27 cellular contexts compared by ENCODE assay signal in genomic region chr17:64399767-64400156, GRCh38. TPM values are rescaled to one million over a fixed set of nuclear protein-coding genes. Genes with fewer than 3 reads are reported as not detected.
"Had no signal": no experiment of that assay in that cellular context is flagged by ENCODE, and none has a peak within 500 bp of the region (broad histone marks: within the 10 kb centered on the region; RNA-seq: fewer than 3 reads in every experiment).

No MANE protein-coding gene starts in this region.

- H3K4me1 Mint-ChIP-seq: mesothelial cell of epicardium had no signal

- DNase-seq: activated CD4-positive, alpha-beta T cell treated with anti-CD3 and anti-CD28 coated beads, Interleukin-2, amount 10 ng/mL, durations not matched to agents 24 days and 14 days; activated gamma-delta T cell; activated T-cell treated with anti-CD3 and anti-CD28 coated beads for 4 hours; anterior cingulate cortex; effector memory CD4-positive, alpha-beta T cell; foreskin melanocyte; glutamatergic neuron; immature natural killer cell; kidney glomerular epithelial cell; left lung; retina; stimulated activated CD4-positive, alpha-beta T cell treated with anti-CD3 and anti-CD28 coated beads, Interleukin-4, amount 100 ng/mL, for 24 hours; substantia nigra; tibial artery had no signal

- H2AFZ ChIP-seq: hepatocyte had no signal

- H3K4me2 ChIP-seq: hepatocyte had no signal

- H3K27ac Mint-ChIP-seq: activated CD4-positive, alpha-beta T cell treated with anti-CD3 and anti-CD28 coated beads, Interleukin-2, amount 10 ng/mL, durations not matched to agents 24 days and 14 days; activated naive CD4-positive, alpha-beta T cell treated with anti-CD3 and anti-CD28 coated beads, Interleukin-2, amount 50 U/mL, for 24 hours; brain; immature natural killer cell; mesothelial cell of epicardium; progenitor cell of endocrine pancreas had no signal

- H3K27me3 ChIP-seq: hepatocyte, left lung, sigmoid colon, tibial artery had no signal

- H3K4me3 ChIP-seq: hepatocyte, left lung, lung, sigmoid colon, tibial artery had no signal

- H3K36me3 ChIP-seq: left lung, sigmoid colon, tibial artery had no signal

- H3K4me3 Mint-ChIP-seq: activated CD4-positive, alpha-beta T cell treated with anti-CD3 and anti-CD28 coated beads, Interleukin-2, amount 10 ng/mL, durations not matched to agents 24 days and 14 days; activated naive CD4-positive, alpha-beta T cell treated with anti-CD3 and anti-CD28 coated beads, Interleukin-2, amount 50 U/mL, for 24 hours; brain; mesothelial cell of epicardium; natural killer cell treated with Interleukin-12 subunit alpha and Interleukin-12 subunit beta and Interleukin-15 and Interleukin-18, amount 100 ng/mL, for 72 hours; stimulated activated naive CD8-positive, alpha-beta T cell treated with anti-CD3 and anti-CD28 coated beads, Interleukin-15, Interleukin-2, amounts not matched to agents 100 ng/mL and 50 ng/mL, for 24 hours had no signal

- H3K79me2 ChIP-seq: hepatocyte had no signal

- H3K4me1 ChIP-seq: sigmoid colon, tibial artery had no signal

- H3K27me3 Mint-ChIP-seq: activated CD4-positive, alpha-beta T cell treated with anti-CD3 and anti-CD28 coated beads, Interleukin-2, amount 10 ng/mL, durations not matched to agents 24 days and 14 days; activated CD8-positive, alpha-beta memory T cell treated with anti-CD3 and anti-CD28 coated beads, Interleukin-2, amount 10 ng/mL, durations not matched to agents 7 days and 5 days; activated CD8-positive, alpha-beta T cell treated with anti-CD3 and anti-CD28 coated beads for 36 hours; activated naive CD4-positive, alpha-beta T cell treated with anti-CD3 and anti-CD28 coated beads, Interleukin-2, amount 50 U/mL, for 24 hours; brain; natural killer cell treated with Interleukin-12 subunit alpha and Interleukin-12 subunit beta and Interleukin-15 and Interleukin-18, amount 100 ng/mL, for 72 hours; progenitor cell of endocrine pancreas; stimulated activated naive CD8-positive, alpha-beta T cell treated with anti-CD3 and anti-CD28 coated beads, Interleukin-15, Interleukin-2, amounts not matched to agents 100 ng/mL and 50 ng/mL, for 24 hours had no signal

- H3K9me3 ChIP-seq: left lung, sigmoid colon, tibial artery had no signal

- ATAC-seq: esophagus mucosa; left lung; natural killer cell treated with Interleukin-12 subunit alpha and Interleukin-12 subunit beta and Interleukin-15 and Interleukin-18, amount 100 ng/mL, for 72 hours had no signal

- H3K9me3 Mint-ChIP-seq: activated CD4-positive, alpha-beta T cell treated with anti-CD3 and anti-CD28 coated beads, Interleukin-2, amount 10 ng/mL, durations not matched to agents 24 days and 14 days; activated naive CD4-positive, alpha-beta T cell treated with anti-CD3 and anti-CD28 coated beads, Interleukin-2, amount 50 U/mL, for 24 hours; immature natural killer cell; natural killer cell treated with Interleukin-12 subunit alpha and Interleukin-12 subunit beta and Interleukin-15 and Interleukin-18, amount 100 ng/mL, for 72 hours; stimulated activated naive CD8-positive, alpha-beta T cell treated with anti-CD3 and anti-CD28 coated beads, Interleukin-15, Interleukin-2, amounts not matched to agents 100 ng/mL and 50 ng/mL, for 24 hours had no signal

- H3K27ac ChIP-seq: hepatocyte, left lung, sigmoid colon, tibial artery had no signal

- H3K36me3 Mint-ChIP-seq: activated naive CD4-positive, alpha-beta T cell treated with anti-CD3 and anti-CD28 coated beads, Interleukin-2, amount 50 U/mL, for 24 hours; brain; mesothelial cell of epicardium; natural killer cell treated with Interleukin-12 subunit alpha and Interleukin-12 subunit beta and Interleukin-15 and Interleukin-18, amount 100 ng/mL, for 72 hours had no signal

RNA-seq across cellular contexts. Expression of gene PECAM1, which starts 9.1 kb away (rescaled TPM):
- total RNA-seq: osteocyte had no signal

RNA-seq across cellular contexts. Expression of gene MILR1, which starts 49.2 kb away (rescaled TPM):
- total RNA-seq: osteocyte, progenitor cell of endocrine pancreas had no signal
